17 cellular contexts compared by ENCODE assay signal in genomic region chr9:116403171-116403570, GRCh38.
A peak's percentile ranks its signal among the peaks of the same experiment; 100 is the strongest.
DNase-seq lines count a peak whose midpoint lies in the region; ATAC-seq and TF ChIP-seq lines count a peak whose summit lies in the region.
"Had no signal": no experiment of that assay in that cellular context is flagged by ENCODE, and none has a peak within 500 bp of the region (broad histone marks: within the 10 kb centered on the region; RNA-seq: fewer than 3 reads in every experiment).

No MANE protein-coding gene starts in this region.

- no peak overlapping the region for H3K14ac ChIP-seq in trophoblast cell (ENCODE audit: low read length)

- H3K27me3 ChIP-seq in SK-N-SH (ENCODE audit: insufficient read depth) (no peaks in the 10 kb centered on the region), trophoblast cell (ENCODE audit: insufficient read depth, low read length) (no peaks in the 10 kb centered on the region)
- H3K27me3 ChIP-seq: BLaER1 treated with 17β-estradiol and CSF1 and Interleukin-3, amounts not matched to agents 10 nM and 100 nM had no signal

- H3K18ac ChIP-seq in trophoblast cell (ENCODE audit: low read length): no peak overlapping the region

- TF ChIP-seq RAD21 in SK-N-SH (IDR thresholded peaks at IDR 0.05; ENCODE audit: low read length): no peak

- H3K79me2 ChIP-seq in SK-N-SH (ENCODE audit: insufficient read depth): no peaks in the 10 kb centered on the region
- H3K79me2 ChIP-seq in trophoblast cell (ENCODE audit: control insufficient read depth, insufficient read depth, low read length, poor library complexity): no peaks in the 10 kb centered on the region

- POLR2A ChIA-PET in SK-N-SH (lab: Yijun Ruan, JAX): no interaction called here

- no peak overlapping the region for H2AFZ ChIP-seq in SK-N-SH (ENCODE audit: low read depth)
- H2AFZ ChIP-seq in trophoblast cell (ENCODE audit: insufficient read depth, low read length, poor library complexity): no peak overlapping the region

- H4K91ac ChIP-seq in trophoblast cell (ENCODE audit: low read depth, low read length): no peak overlapping the region

- intact Hi-C loops in Right ventricle myocardium inferior (cut with DNase I): no loop called here

- no peak overlapping the region for H2BK5ac ChIP-seq in trophoblast cell (ENCODE audit: low read depth, low read length, poor library complexity)

- no peaks in the 10 kb centered on the region for H3K79me1 ChIP-seq in trophoblast cell (ENCODE audit: low read length)

- H3K9ac ChIP-seq in SK-N-SH (no peak overlapping the region), trophoblast cell (ENCODE audit: low read length) (no peak overlapping the region)
- H3K9ac ChIP-seq: BLaER1 treated with 17β-estradiol and CSF1 and Interleukin-3, amounts not matched to agents 10 nM and 100 nM had no signal

- H3K36me3 ChIP-seq in SK-N-SH (replicated peaks in 1 of 2; ENCODE audit: control insufficient read depth in 1 of 2, insufficient read depth in 2 of 2, low read length in 1 of 2) (peaks cover 16 to 26% of the 10 kb centered on the region in 2 experiments), trophoblast cell (ENCODE audit: control insufficient read depth in 1 of 2, insufficient read depth in 2 of 2, low read length in 2 of 2) (no peaks in the 10 kb centered on the region)
- H3K36me3 ChIP-seq: BLaER1 treated with 17β-estradiol and CSF1 and Interleukin-3, amounts not matched to agents 10 nM and 100 nM had no signal

- peaks cover 55% of the 10 kb centered on the region for H3F3A ChIP-seq in SK-N-SH (replicated peaks; ENCODE audit: insufficient read depth)

- no peaks in the 10 kb centered on the region; the same call in 1 of the 2 replicates for H4K20me1 ChIP-seq in SK-N-SH (ENCODE audit: insufficient read depth)
- H4K20me1 ChIP-seq: BLaER1 treated with 17β-estradiol and CSF1 and Interleukin-3, amounts not matched to agents 10 nM and 100 nM had no signal

- no peak overlapping the region for H2BK120ac ChIP-seq in trophoblast cell (ENCODE audit: insufficient read depth, low read length, poor library complexity)

- H3K27ac ChIP-seq in SK-N-SH (ENCODE audit: low read depth in 2 of 2, low read length in 1 of 2) (no peak overlapping the region), trophoblast cell (ENCODE audit: low read depth, low read length) (no peak overlapping the region)
- H3K27ac ChIP-seq: 22Rv1; A549; BLaER1 treated with 17β-estradiol and CSF1 and Interleukin-3, amounts not matched to agents 10 nM and 100 nM; C4-2B had no signal

- DNase-seq in SK-N-SH (no peak), omental fat pad (ENCODE audit: low spot score) (no peak), trophoblast cell (peak; percentile 33 to 77), Right ventricle myocardium inferior (ENCODE audit: missing footprints) (no peak), H4 (ENCODE audit: low spot score) (no peak)
- DNase-seq: AML-193; Caco-2; Calu3; CD4-positive, alpha-beta T cell; CD8-positive, alpha-beta T cell; DMS79 treated with DMSO at 0.1 percent for 48 hours; GF-D8 had no signal

- no peaks in the 10 kb centered on the region for H3K9me2 ChIP-seq in SK-N-SH

- no peak overlapping the region for H2AK5ac ChIP-seq in trophoblast cell (ENCODE audit: low read length)

- H3K4ac ChIP-seq in trophoblast cell (ENCODE audit: low read depth, low read length): no peak overlapping the region

- H4K12ac ChIP-seq in trophoblast cell (ENCODE audit: low read depth, low read length): no peak overlapping the region

- H2BK12ac ChIP-seq in trophoblast cell (ENCODE audit: low read length): no peak overlapping the region

- ATAC-seq in SK-N-SH treated with all-trans-retinoic acid at 6 μM for 48 hours (no peak), omental fat pad (ENCODE audit: low FRiP score) (peak; percentile 29), Right ventricle myocardium inferior (no peak)
- ATAC-seq: CD8-positive, alpha-beta T cell had no signal

- H3K23ac ChIP-seq in trophoblast cell (ENCODE audit: low read length): no peak overlapping the region

- H3K4me2 ChIP-seq in SK-N-SH (no peak overlapping the region), trophoblast cell (ENCODE audit: low read length) (no peak overlapping the region)
- H3K4me2 ChIP-seq: A549; BLaER1 treated with 17β-estradiol and CSF1 and Interleukin-3, amounts not matched to agents 10 nM and 100 nM had no signal

- no peak overlapping the region for H4K8ac ChIP-seq in trophoblast cell (ENCODE audit: low read depth, low read length)

- TF ChIP-seq EP300 in SK-N-SH (IDR thresholded peaks at IDR 0.05; ENCODE audit: borderline replicate concordance in 1 of 2, low read depth in 1 of 2, low read length in 1 of 2): no peak

- H3K9me3 ChIP-seq in SK-N-SH (no peaks in the 10 kb centered on the region), trophoblast cell (ENCODE audit: insufficient read depth, low read depth, low read length) (no peaks in the 10 kb centered on the region)
- H3K9me3 ChIP-seq: A549; BLaER1 treated with 17β-estradiol and CSF1 and Interleukin-3, amounts not matched to agents 10 nM and 100 nM; Caco-2 had no signal

- TF ChIP-seq CTCF in SK-N-SH (IDR thresholded peaks at IDR 0.05) (no peak), omental fat pad (IDR thresholded peaks at IDR 0.05) (no peak)

- H3K4me1 ChIP-seq in SK-N-SH (ENCODE audit: control insufficient read depth in 1 of 2, insufficient read depth in 2 of 2, low read depth in 1 of 2, low read length in 1 of 2): no peaks in the 10 kb centered on the region; a peak in 1 of 4 replicates
- H3K4me1 ChIP-seq in trophoblast cell (ENCODE audit: control insufficient read depth in 1 of 2, insufficient read depth in 2 of 2, low read length in 2 of 2): no peaks in the 10 kb centered on the region
- H3K4me1 ChIP-seq: Caco-2 had no signal

- CTCF ChIA-PET in SK-N-SH (lab: Yijun Ruan, JAX): no interaction called here

- H3K4me3 ChIP-seq in SK-N-SH (ENCODE audit: low read depth in 2 of 2, low read length in 1 of 2) (no peak overlapping the region), trophoblast cell (ENCODE audit: low read depth, low read length) (no peak overlapping the region)
- H3K4me3 ChIP-seq: A549; BLaER1 treated with 17β-estradiol and CSF1 and Interleukin-3, amounts not matched to agents 10 nM and 100 nM had no signal

TF ChIP-seq in SK-N-SH treated with all-trans-retinoic acid at 6 μM for 48 hours, 23 proteins besides CTCF, POLR2A, EP300 and RAD21:
- TF ChIP-seq CSDC2 (CRISPR knock-in tag; IDR thresholded peaks at IDR 0.05) (no peak), ISL1 (CRISPR knock-in tag; IDR thresholded peaks at IDR 0.05) (peak; percentile 37; the same call in 1 of the 2 replicates), ZFP30 (CRISPR knock-in tag; IDR thresholded peaks at IDR 0.05) (no peak)

TF ChIP-seq in SK-N-SH, 30 proteins besides CTCF, POLR2A, EP300 and RAD21:
- no peak for TF ChIP-seq ELF1 (IDR thresholded peaks at IDR 0.05)
- TF ChIP-seq TAF1 (IDR thresholded peaks at IDR 0.05; ENCODE audit: borderline replicate concordance, low read depth, low read length): no peak
- TF ChIP-seq TEAD4 (IDR thresholded peaks at IDR 0.05; ENCODE audit: borderline replicate concordance, insufficient read depth): no peak
- TF ChIP-seq JUND (IDR thresholded peaks at IDR 0.05): no peak
TF ChIP-seq in SK-N-SH: peak in this region for 0.

Comparison
In these comparisons a context has a peak if more than half of its experiments do, and no peak if none do; other contexts are left out.
1. DNase-seq: peak in trophoblast cell (2 of 2); none in SK-N-SH (single experiment), omental fat pad (single experiment), Right ventricle myocardium inferior (single experiment) and H4 (single experiment).